16 cellular contexts compared by ENCODE assay signal in genomic region chr6:112258636-112259336, GRCh38. TPM values are rescaled to one million over a fixed set of nuclear protein-coding genes. Genes with fewer than 3 reads are reported as not detected.
DNase-seq lines count a peak whose midpoint lies in the region; ATAC-seq and TF ChIP-seq lines count a peak whose summit lies in the region.
"Had no signal": no experiment of that assay in that cellular context is flagged by ENCODE, and none has a peak within 500 bp of the region (broad histone marks: within the 10 kb centered on the region; RNA-seq: fewer than 3 reads in every experiment).

No MANE protein-coding gene starts in this region.

- no peak overlapping the region for H3K4me3 ChIP-seq in heart left ventricle
- no peak overlapping the region for H3K4me3 ChIP-seq in breast epithelium
- H3K4me3 ChIP-seq: K562, SJCRH30 had no signal

- WGBS in heart left ventricle, 4 donors: 46 to 58% (median 54%) methylated on average over 11 of the region's 11 CpGs

- H3K27ac ChIP-seq in heart left ventricle: peak overlapping the region; percentile 58 to 96 (median 78)
- H3K27ac ChIP-seq in breast epithelium: no peak overlapping the region
- H3K27ac ChIP-seq: C4-2B, SJCRH30 had no signal

- TF ChIP-seq CTCF in heart left ventricle (IDR thresholded peaks at IDR 0.05) (peak in 1 of 12 donors; percentile 8), breast epithelium (IDR thresholded peaks at IDR 0.05) (no peak)

- H3K36me3 ChIP-seq in heart left ventricle (no peaks in the 10 kb centered on the region), breast epithelium (no peaks in the 10 kb centered on the region)
- H3K36me3 ChIP-seq: SJCRH30 had no signal

- H3K27me3 ChIP-seq in heart left ventricle: peaks cover 0 to 3% (median 0%) of the 10 kb centered on the region in 9 donors
- H3K27me3 ChIP-seq in breast epithelium: no peaks in the 10 kb centered on the region
- H3K27me3 ChIP-seq: SJCRH30 had no signal

- intact Hi-C loops in heart left ventricle (cut with DNase I): loop anchor here in 3 of 10 donors (10.0 kb wide), 2 partner anchors 64 to 74 kb away; no protein-coding TSS in a partner anchor
- intact Hi-C loops in breast epithelium (cut with DNase I; ENCODE audit: low total_unique reads): loop anchor here (10.0 kb wide), 1 partner anchor 74 kb away; no protein-coding TSS in a partner anchor

- peaks cover 0 to 43% (median 8%) of the 10 kb centered on the region in 12 donors for H3K4me1 ChIP-seq in heart left ventricle
- no peaks in the 10 kb centered on the region for H3K4me1 ChIP-seq in breast epithelium
- H3K4me1 ChIP-seq: SJCRH30 had no signal

- ATAC-seq in heart left ventricle (peak; percentile 70 to 77 (median 72)), HG02852 (IDR thresholded peaks at IDR 0.05; ENCODE audit: unreplicated experiment) (no peak)
- ATAC-seq: K562 had no signal

- DNase-seq in EL (peak; percentile 31), NCI-H226 (peak; percentile 30), heart left ventricle (peak in 4 of 5 donors; percentile 24 to 59 (median 39)), left kidney (ENCODE audit: low read depth, low spot score) (peak; percentile 59), dedifferentiated amniotic fluid mesenchymal stem cell (ENCODE audit: extremely low spot score) (no peak), breast epithelium (ENCODE audit: low spot score in 2 of 2) (no peak)
- no peak for DNase-seq in stimulated activated CD4-positive, alpha-beta T cell treated with anti-CD3 and anti-CD28 coated beads, Interleukin-2, amount 100 ng/mL, for 48 hours
- DNase-seq: DMS153, NCI-H1048, NCI-H146, NCI-H345, NCI-H69, SJCRH30 had no signal

- H3K9me3 ChIP-seq in heart left ventricle (no peaks in the 10 kb centered on the region), breast epithelium (no peaks in the 10 kb centered on the region)
- H3K9me3 ChIP-seq: SJCRH30 had no signal

- TF ChIP-seq POLR2A in heart left ventricle (IDR thresholded peaks at IDR 0.05) (no peak), breast epithelium (IDR thresholded peaks at IDR 0.05) (no peak)

RNA-seq across cellular contexts. Expression of gene LAMA4, which starts 4.4 kb away (rescaled TPM):
- total RNA-seq in heart left ventricle (100 to 1,000 TPM in 2 of 9 donors, 10 to 100 TPM in 7; 42.6 to 132 (median 77.7) TPM), breast epithelium (100 to 1,000 TPM in 2 of 3 donors, 10 to 100 TPM in 1; 54.0 to 142 (median 129) TPM)
- polyA plus RNA-seq in heart left ventricle: 10 to 100 TPM; 23.8 to 55.9 TPM

Comparison
In these comparisons a context has a peak if more than half of its experiments do, and no peak if none do; other contexts are left out.
1. DNase-seq: peak in EL (single experiment), NCI-H226 (single experiment), heart left ventricle (4 of 5) and left kidney (single experiment); none in dedifferentiated amniotic fluid mesenchymal stem cell (single experiment), breast epithelium (0 of 2) and stimulated activated CD4-positive, alpha-beta T cell treated with anti-CD3 and anti-CD28 coated beads, Interleukin-2, amount 100 ng/mL, for 48 hours (0 of 2).
2. H3K27ac ChIP-seq: peak in heart left ventricle (12 of 12); none in breast epithelium (0 of 2).